ENCODE assay signal across 10 cellular contexts in genomic region chr9:137492464-137493162, GRCh38. TPM values are rescaled to one million over a fixed set of nuclear protein-coding genes. Genes with fewer than 3 reads are reported as not detected.
DNase-seq lines count a peak whose midpoint lies in the region; ATAC-seq and TF ChIP-seq lines count a peak whose summit lies in the region.
"Had no signal": no experiment of that assay in that cellular context is flagged by ENCODE, and none has a peak within 500 bp of the region (broad histone marks: within the 10 kb centered on the region; RNA-seq: fewer than 3 reads in every experiment).

No MANE protein-coding gene starts in this region.

- no peaks in the 10 kb centered on the region for H3K27me3 ChIP-seq in testis

- H3K27me3 Mint-ChIP-seq in chondrocyte (ENCODE audit: low read depth): no peaks in the 10 kb centered on the region

- WGBS in testis, 2 donors: 64 to 100% methylated on average over 2 to 7 of the region's 15 CpGs

- H3K9me3 ChIP-seq in testis: no peaks in the 10 kb centered on the region

- no peak for ATAC-seq in HG03521 (IDR thresholded peaks at IDR 0.05; ENCODE audit: unreplicated experiment)

- peaks cover 7% of the 10 kb centered on the region for H3K36me3 Mint-ChIP-seq in chondrocyte (ENCODE audit: low read depth)

- H3K4me3 ChIP-seq in testis: no peak overlapping the region

- H3K36me3 ChIP-seq in testis (ENCODE audit: low read depth, missing control alignments): no peaks in the 10 kb centered on the region

- DNase-seq in activated CD4-positive, alpha-beta T cell treated with anti-CD3 and anti-CD28 coated beads for 48 hours: peak; percentile 52
- DNase-seq in activated CD4-positive, alpha-beta T cell treated with anti-CD3 and anti-CD28 coated beads, Interleukin-2, amount 50 U/mL, for 1 hour: no peak
- DNase-seq in OCI-M1 (lab: John Stamatoyannopoulos, UW) (peak; percentile 95), chondrocyte (ENCODE audit: low spot score) (peak; percentile 58), NCI-H1417 treated with DMSO at 0.1 percent for 48 hours (lab: John Stamatoyannopoulos, UW) (no peak), testis (no peak)
- peak; percentile 5 to 22 for DNase-seq in stimulated activated CD8-positive, alpha-beta memory T cell treated with anti-CD3 and anti-CD28 coated beads, Interleukin-7, amount 100 ng/mL, for 48 hours (ENCODE audit: extremely low read depth in 1 of 2, low read depth in 1 of 2)

- H3K27ac Mint-ChIP-seq in chondrocyte (ENCODE audit: unreplicated experiment): no peak overlapping the region
- H3K27ac Mint-ChIP-seq: nephron had no signal

- TF ChIP-seq CTCF in chondrocyte (IDR thresholded peaks at IDR 0.05) (no peak), testis (IDR thresholded peaks at IDR 0.05) (no peak)

- H3K9me3 Mint-ChIP-seq in chondrocyte (ENCODE audit: low read depth): no peaks in the 10 kb centered on the region

- no peak overlapping the region for H3K4me3 Mint-ChIP-seq in chondrocyte (ENCODE audit: unreplicated experiment)
- H3K4me3 Mint-ChIP-seq: nephron had no signal

- no peaks in the 10 kb centered on the region for H3K4me1 ChIP-seq in testis

- intact Hi-C loops in testis (cut with DNase I; ENCODE audit: low total_unique reads): no loop called here

- H3K4me1 Mint-ChIP-seq in chondrocyte (ENCODE audit: low read depth): peaks cover 3% of the 10 kb centered on the region
- H3K4me1 Mint-ChIP-seq: nephron had no signal

- TF ChIP-seq POLR2A in testis (IDR thresholded peaks at IDR 0.05): no peak

- no peak overlapping the region for H3K27ac ChIP-seq in testis

RNA-seq across cellular contexts. Expression of gene NSMF, which starts 33.5 kb away (rescaled TPM):
- total RNA-seq in chondrocyte (81.5 to 86.8 TPM (median 86.1 TPM) in 3 replicates), testis (100 to 1,000 TPM in 1 of 2 donors, 10 to 100 TPM in 1; 81.7 to 105 TPM)
- polyA plus RNA-seq in testis (ENCODE audit: insufficient read depth, low read depth, low replicate concordance): 42.5 TPM

RNA-seq across cellular contexts. Expression of gene ENTPD8, which starts 51.5 kb away (rescaled TPM):
- 0.10 TPM in 1 of 3 replicates, not detected in the others for total RNA-seq in chondrocyte
- 1 to 10 TPM; 2.0 to 2.2 TPM for total RNA-seq in testis
- polyA plus RNA-seq in testis (ENCODE audit: insufficient read depth, low read depth, low replicate concordance): 0.37 TPM
- polyA plus RNA-seq: BJ had no signal

RNA-seq across cellular contexts. Expression of gene PNPLA7, which starts 57.6 kb away (rescaled TPM):
- total RNA-seq in chondrocyte: 3.6 to 4.2 TPM (median 4.1 TPM) in 3 replicates
- total RNA-seq in testis: 10 to 100 TPM; 10.9 to 17.8 TPM
- polyA plus RNA-seq in testis (ENCODE audit: insufficient read depth, low read depth, low replicate concordance): 4.2 TPM

RNA-seq across cellular contexts. Expression of gene MRPL41, which starts 59.1 kb away (rescaled TPM):
- total RNA-seq in chondrocyte (50.6 to 55.4 TPM (median 53.5 TPM) in 3 replicates), testis (10 to 100 TPM; 29.8 to 55.0 TPM)
- 25.9 TPM for polyA plus RNA-seq in testis (ENCODE audit: insufficient read depth, low read depth, low replicate concordance)

Comparison
In these comparisons a context has a peak if more than half of its experiments do, and no peak if none do; other contexts are left out.
1. DNase-seq: peak in activated CD4-positive, alpha-beta T cell treated with anti-CD3 and anti-CD28 coated beads for 48 hours (single experiment), OCI-M1 (single experiment), chondrocyte (single experiment) and stimulated activated CD8-positive, alpha-beta memory T cell treated with anti-CD3 and anti-CD28 coated beads, Interleukin-7, amount 100 ng/mL, for 48 hours (2 of 2); none in activated CD4-positive, alpha-beta T cell treated with anti-CD3 and anti-CD28 coated beads, Interleukin-2, amount 50 U/mL, for 1 hour (single experiment), NCI-H1417 treated with DMSO at 0.1 percent for 48 hours (single experiment) and testis (single experiment).